23 cellular contexts compared by ENCODE assay signal in genomic region chr12:29403991-29404390, GRCh38.
"Had no signal": no experiment of that assay in that cellular context is flagged by ENCODE, and none has a peak within 500 bp of the region (broad histone marks: within the 10 kb centered on the region; RNA-seq: fewer than 3 reads in every experiment).

No MANE protein-coding gene starts in this region.

- H3K36me3 ChIP-seq: colonic mucosa, gastrocnemius medialis, ovary, sigmoid colon, transverse colon, upper lobe of right lung, uterus had no signal

- H3K4me1 ChIP-seq: colonic mucosa, gastrocnemius medialis, psoas muscle, sigmoid colon, transverse colon, upper lobe of right lung, uterus had no signal

- H3K4me3 ChIP-seq: colonic mucosa, gastrocnemius medialis, ovary, psoas muscle, sigmoid colon, transverse colon, upper lobe of right lung, uterus had no signal

- FAIRE-seq: endothelial cell of umbilical vein, keratinocyte had no signal

- ATAC-seq: gastrocnemius medialis; left lobe of liver; naive thymus-derived CD4-positive, alpha-beta T cell; psoas muscle; right cardiac atrium; stimulated activated memory B cell treated with anti-CD40 and anti-IgM and Interleukin-4, amounts not matched to agents 10 μg/mL and 1 μg/mL and 100 μg/mL, for 72 hours; stimulated activated naive CD8-positive, alpha-beta T cell treated with anti-CD3 and anti-CD28 coated beads, Interleukin-15, Interleukin-2, amounts not matched to agents 100 U/mL and 50 U/mL, for 24 hours; upper lobe of right lung had no signal

- H3K9me3 ChIP-seq: colonic mucosa, gastrocnemius medialis, ovary, psoas muscle, sigmoid colon, transverse colon, upper lobe of right lung, uterus had no signal

- H3K27ac ChIP-seq: colonic mucosa, gastrocnemius medialis, ovary, psoas muscle, sigmoid colon, transverse colon, upper lobe of right lung, uterus had no signal

- DNase-seq: colonic mucosa; effector CD8-positive, alpha-beta T cell; erythroblast; gastrocnemius medialis; head of caudate nucleus; mesenchymal stem cell; midbrain; naive thymus-derived CD4-positive, alpha-beta T cell; occipital lobe; ovary; posterior cingulate gyrus; psoas muscle; right cardiac atrium; sigmoid colon; stimulated activated CD4-positive, alpha-beta T cell treated with anti-CD3 and anti-CD28 coated beads, Interleukin-4, amount 100 ng/mL, for 4 hours; stimulated activated naive CD8-positive, alpha-beta T cell treated with anti-CD3 and anti-CD28 coated beads, Interleukin-15, Interleukin-2, amounts not matched to agents 100 U/mL and 50 U/mL, for 24 hours; transverse colon; upper lobe of right lung; uterus had no signal

- H3K27me3 ChIP-seq: colonic mucosa, gastrocnemius medialis, ovary, sigmoid colon, transverse colon, upper lobe of right lung, uterus had no signal
